Comparison of ENCODE assay signal across 18 cellular contexts in the genomic region with DNA sequence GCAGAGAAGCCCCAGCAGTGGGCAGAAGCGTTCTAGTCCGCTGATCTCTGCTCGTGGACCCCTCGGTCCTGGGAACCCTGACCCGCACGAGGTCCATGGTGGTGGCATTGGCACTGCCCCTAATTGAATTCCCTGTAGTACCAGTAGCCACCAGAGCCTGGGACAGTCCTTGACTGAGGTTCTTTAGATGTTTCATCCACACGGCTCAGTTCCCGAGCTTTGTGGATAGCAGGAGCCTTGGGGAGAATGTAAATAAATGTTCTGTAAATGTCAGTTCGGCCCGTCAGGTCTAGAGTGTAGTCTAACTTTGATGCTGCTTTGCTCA. TPM values are rescaled to one million over a fixed set of nuclear protein-coding genes. Genes with fewer than 3 reads are reported as not detected.
DNase-seq lines count a peak whose midpoint lies in the region; ATAC-seq, FAIRE-seq and TF ChIP-seq lines count a peak whose summit lies in the region.
"Had no signal": no experiment of that assay in that cellular context is flagged by ENCODE, and none has a peak within 500 bp of the region (broad histone marks: within the 10 kb centered on the region; RNA-seq: fewer than 3 reads in every experiment).

No MANE protein-coding gene starts in this region.

- H3K27me3 Mint-ChIP-seq in type B pancreatic cell = peaks cover 23% of the 10 kb centered on the region
- peaks cover 10 to 12% of the 10 kb centered on the region in 2 donors for H3K27me3 Mint-ChIP-seq in CD4-positive, alpha-beta memory T cell

- TF ChIP-seq EP300 in HepG2 (IDR thresholded peaks at IDR 0.05; ENCODE audit: low read depth in 2 of 2, low read length in 2 of 2) (no peak), HepG2 (CRISPR knock-in tag; IDR thresholded peaks at IDR 0.05; ENCODE audit: borderline replicate concordance) (no peak), K562 (IDR thresholded peaks at IDR 0.05; ENCODE audit: low read length) (no peak)

- no peak overlapping the region for H3K4me3 ChIP-seq in HepG2 (replicated peaks in 1 of 3; ENCODE audit: insufficient read depth in 1 of 3, low read depth in 2 of 3, low read length in 3 of 3)
- H3K4me3 ChIP-seq in right lobe of liver = no peak overlapping the region
- H3K4me3 ChIP-seq in K562 = no peak overlapping the region
- H3K4me3 ChIP-seq in CD4-positive, alpha-beta memory T cell (ENCODE audit: low read length in 2 of 2) = no peak overlapping the region
- H3K4me3 ChIP-seq: GM23248 had no signal

- intact Hi-C loops in HepG2 (cut with micrococcal nuclease; ENCODE audit: unreplicated experiment) = no loop called here
- intact Hi-C loops in right lobe of liver (cut with DNase I) = no loop called here
- intact Hi-C loops in K562 (cut with micrococcal nuclease) = no loop called here
- intact Hi-C loops in CD4-positive, alpha-beta memory T cell (cut with micrococcal nuclease) = no loop called here

- no peak for DNase-seq in HepG2 (ENCODE audit: low spot score)
- no peak for DNase-seq in right lobe of liver
- DNase-seq in K562 (ENCODE audit: extremely low read depth in 1 of 4, low spot score in 3 of 4) = peak in 3 of 4 experiments; percentile 38 to 42 (median 38)
- peak; percentile 16 for DNase-seq in left lobe of liver (ENCODE audit: low spot score)
- DNase-seq in type B pancreatic cell (ENCODE audit: extremely low spot score, unreplicated experiment) = peak; percentile 32
- DNase-seq in CD4-positive, alpha-beta memory T cell = no peak
- DNase-seq in hepatic stellate cell (ENCODE audit: low spot score) = no peak
- DNase-seq: Caco-2; CD8-positive, alpha-beta memory T cell; DND-41; GDM1; GM23248 had no signal

- H2AFZ ChIP-seq in HepG2 (ENCODE audit: low read length) = no peak overlapping the region
- H2AFZ ChIP-seq in K562 (ENCODE audit: low read depth, low read length) = peak overlapping the region; percentile 0; the same call in 1 of the 2 replicates
- H2AFZ ChIP-seq: GM23248 had no signal

- H3K36me3 Mint-ChIP-seq in type B pancreatic cell = no peaks in the 10 kb centered on the region
- H3K36me3 Mint-ChIP-seq in CD4-positive, alpha-beta memory T cell = no peaks in the 10 kb centered on the region

- in situ Hi-C loops in HepG2 (cut with HindIII; ENCODE audit: extremely low pct_ligation_motif_present, low pct_unique_long_range_greater_than_20kb) = loop anchor here (5.0 kb wide), 1 partner anchor 47 kb away; the partner anchor contains the start of gene GP1BB
- in situ Hi-C loops in K562 (cut with MboI) = no loop called here

- no peaks in the 10 kb centered on the region for H3K9me3 Mint-ChIP-seq in type B pancreatic cell
- no peaks in the 10 kb centered on the region for H3K9me3 Mint-ChIP-seq in CD4-positive, alpha-beta memory T cell
- H3K9me3 Mint-ChIP-seq: CD8-positive, alpha-beta memory T cell had no signal

- H3K27ac ChIP-seq in HepG2 (ENCODE audit: extremely low read length, insufficient read depth, low read length) = no peak overlapping the region
- H3K27ac ChIP-seq in right lobe of liver = no peak overlapping the region
- H3K27ac ChIP-seq in K562 (ENCODE audit: extremely low read depth, low read depth, low read length) = no peak overlapping the region
- no peak overlapping the region for H3K27ac ChIP-seq in CD4-positive, alpha-beta memory T cell (ENCODE audit: low read depth, low read length)
- H3K27ac ChIP-seq: C4-2B, GM23248 had no signal

- H3K4me3 Mint-ChIP-seq in type B pancreatic cell = no peak overlapping the region
- H3K4me3 Mint-ChIP-seq in CD4-positive, alpha-beta memory T cell = no peak overlapping the region
- H3K4me3 Mint-ChIP-seq: CD8-positive, alpha-beta memory T cell had no signal

- no peaks in the 10 kb centered on the region for H4K20me1 ChIP-seq in HepG2 (ENCODE audit: insufficient read depth, low read length)
- H4K20me1 ChIP-seq in K562 (replicated peaks; ENCODE audit: control insufficient read depth, insufficient read depth, low read length) = no peaks in the 10 kb centered on the region

- TF ChIP-seq CTCF in HepG2 (CRISPR knock-in tag; IDR thresholded peaks at IDR 0.05) (no peak), right lobe of liver (IDR thresholded peaks at IDR 0.05) (no peak), K562 (IDR thresholded peaks at IDR 0.05 in 2 of 3, conservative IDR thresholded peaks at IDR 0.05 in 1 of 3; ENCODE audit: insufficient read depth in 2 of 3, low read depth in 1 of 3, low read length in 3 of 3) (peak in 1 of 3 experiments; percentile 31; a peak in 2 of 6 replicates), type B pancreatic cell (conservative IDR thresholded peaks at IDR 0.05) (no peak)

- CTCF ChIA-PET in HepG2 (lab: Yijun Ruan, JAX; ENCODE audit: low intra/inter-chr PET ratio, low total read pairs) = no interaction called here
- CTCF ChIA-PET in K562 (lab: Yijun Ruan, JAX; ENCODE audit: low intra/inter-chr PET ratio) = interaction anchor here (1.1 kb wide), 1 partner anchor 43 kb away, joined by 3 read pairs; no protein-coding TSS in a partner anchor
- CTCF ChIA-PET in CD4-positive, alpha-beta memory T cell (lab: Charles Lee; ENCODE audit: partially characterized antibody) = no interaction called here

- H3K4me1 ChIP-seq in HepG2 (ENCODE audit: insufficient read depth, low read length) (no peaks in the 10 kb centered on the region), right lobe of liver (no peaks in the 10 kb centered on the region), K562 (replicated peaks in 1 of 2; ENCODE audit: control insufficient read depth in 2 of 2, insufficient read depth in 2 of 2, low read length in 2 of 2) (peaks cover 2 to 6% of the 10 kb centered on the region in 2 experiments; a peak in 3 of 5 replicates)
- no peaks in the 10 kb centered on the region for H3K4me1 ChIP-seq in CD4-positive, alpha-beta memory T cell (ENCODE audit: insufficient read depth, low read length)
- H3K4me1 ChIP-seq: BE2C, Caco-2 had no signal

- H3K4me1 Mint-ChIP-seq in type B pancreatic cell (ENCODE audit: unreplicated experiment) = peaks cover 8% of the 10 kb centered on the region
- H3K4me1 Mint-ChIP-seq in CD4-positive, alpha-beta memory T cell = no peaks in the 10 kb centered on the region
- H3K4me1 Mint-ChIP-seq: CD8-positive, alpha-beta memory T cell had no signal

- TF ChIP-seq POLR2A in HepG2 (IDR thresholded peaks at IDR 0.05; ENCODE audit: insufficient read depth in 1 of 2, low read depth in 2 of 2, low read length in 2 of 2) (no peak), right lobe of liver (IDR thresholded peaks at IDR 0.05) (no peak), K562 (conservative IDR thresholded peaks at IDR 0.05) (no peak)

- H3K27me3 ChIP-seq in HepG2 (ENCODE audit: control insufficient read depth in 1 of 2, insufficient read depth in 2 of 2, low read length in 2 of 2) (peaks cover 0 to 7% of the 10 kb centered on the region in 2 experiments; a peak in 4 of 5 replicates), right lobe of liver (no peaks in the 10 kb centered on the region), K562 (ENCODE audit: control insufficient read depth in 2 of 2, insufficient read depth in 2 of 2, low read length in 2 of 2) (peaks cover 33 to 49% of the 10 kb centered on the region in 2 experiments)
- H3K27me3 ChIP-seq in CD4-positive, alpha-beta memory T cell (ENCODE audit: insufficient read depth, low read length) = peaks cover 9% of the 10 kb centered on the region
- H3K27me3 ChIP-seq: BE2C had no signal

- H3K9ac ChIP-seq in HepG2 (ENCODE audit: insufficient read depth, low read depth, low read length) (no peak overlapping the region), K562 (ENCODE audit: insufficient read depth in 1 of 2, low read depth in 2 of 2, low read length in 2 of 2) (peak overlapping the region in 1 of 2 experiments; percentile 29; a peak in 1 of 4 replicates)
- H3K9ac ChIP-seq: GM23248 had no signal

- H3K9me3 ChIP-seq in HepG2 (ENCODE audit: low read length) (no peaks in the 10 kb centered on the region), right lobe of liver (no peaks in the 10 kb centered on the region), K562 (replicated peaks; ENCODE audit: control insufficient read depth, insufficient read depth, low read depth, low read length) (peaks cover 3% of the 10 kb centered on the region; the same call in 1 of the 2 replicates)
- no peaks in the 10 kb centered on the region for H3K9me3 ChIP-seq in CD4-positive, alpha-beta memory T cell (ENCODE audit: control insufficient read depth in 1 of 2, low read length in 2 of 2)
- H3K9me3 ChIP-seq: BE2C, Caco-2 had no signal

- no peak overlapping the region for H3K4me2 ChIP-seq in HepG2 (ENCODE audit: low read depth, low read length)
- H3K4me2 ChIP-seq in K562 (ENCODE audit: insufficient read depth, low read length) = no peak overlapping the region

- 6% methylated on average over 10 of the region's 10 CpGs for WGBS in HepG2 (ENCODE audit: low lambda C conversion rate)
- WGBS in right lobe of liver (ENCODE audit: insufficient coverage, low coverage, low lambda C conversion rate, missing lambda C conversion rate) = 45% methylated on average over 4 of the region's 10 CpGs
- WGBS in K562 (ENCODE audit: insufficient coverage, low coverage, missing lambda C conversion rate) = 2% methylated on average over 10 of the region's 10 CpGs

- peak; percentile 57 for ATAC-seq in HepG2
- no peak for ATAC-seq in right lobe of liver
- no peak for ATAC-seq in K562
- no peak for ATAC-seq in left lobe of liver
- no peak for ATAC-seq in HG03565 (IDR thresholded peaks at IDR 0.05; ENCODE audit: unreplicated experiment)

- H3K36me3 ChIP-seq in HepG2 (replicated peaks in 1 of 2; ENCODE audit: control insufficient read depth in 1 of 2, insufficient read depth in 2 of 2, low read length in 2 of 2) (no peaks in the 10 kb centered on the region), right lobe of liver (no peaks in the 10 kb centered on the region), K562 (ENCODE audit: control insufficient read depth, insufficient read depth, low read length) (no peaks in the 10 kb centered on the region)
- no peaks in the 10 kb centered on the region for H3K36me3 ChIP-seq in CD4-positive, alpha-beta memory T cell (ENCODE audit: insufficient read depth, low read length)
- H3K36me3 ChIP-seq: BE2C had no signal

- no peaks in the 10 kb centered on the region for H3K9me1 ChIP-seq in K562 (ENCODE audit: control insufficient read depth, insufficient read depth, low read length)

- no peak for FAIRE-seq in HepG2 (lab: Jason Lieb, UNC)
- FAIRE-seq in K562 (lab: Jason Lieb, UNC) = no peak
- FAIRE-seq: A204.1, H54, HTR-8/SVneo had no signal

- no peak overlapping the region for H3K27ac Mint-ChIP-seq in type B pancreatic cell
- H3K27ac Mint-ChIP-seq in CD4-positive, alpha-beta memory T cell = no peak overlapping the region
- H3K27ac Mint-ChIP-seq: CD8-positive, alpha-beta memory T cell had no signal

- TF ChIP-seq RAD21 in HepG2 (CRISPR knock-in tag; IDR thresholded peaks at IDR 0.05) (no peak), K562 (CRISPR knock-in tag; conservative IDR thresholded peaks at IDR 0.05 in 1 of 2, IDR thresholded peaks at IDR 0.05 in 1 of 2) (no peak)

- BruUV-seq in HepG2 (replicated peaks; lab: Mats Ljungman, UMichigan) (no TSS peak), K562 (replicated peaks; lab: Mats Ljungman, UMichigan) (no TSS peak)

- POLR2A ChIA-PET in HepG2 (lab: Yijun Ruan, JAX) = no interaction called here
- POLR2A ChIA-PET in K562 (lab: Yijun Ruan, JAX) = interaction anchor here (0.7 to 10.5 kb wide), 8 partner anchors 9 to 252 kb away, joined by 3 to 80 read pairs (median 4); no protein-coding TSS in a partner anchor
- POLR2A ChIA-PET in CD4-positive, alpha-beta memory T cell (lab: Charles Lee; ENCODE audit: partially characterized antibody) = no interaction called here

- H3K79me2 ChIP-seq in HepG2 (ENCODE audit: insufficient read depth, low read length) (no peaks in the 10 kb centered on the region), K562 (ENCODE audit: control insufficient read depth, insufficient read depth, low read length) (no peaks in the 10 kb centered on the region)

RNA-seq across cellular contexts. Expression of gene SEPTIN5, which starts 39.4 kb away (rescaled TPM):
- not detected in 2 replicates for total RNA-seq in HepG2 (2016; rRNA removed; fragmentation: Illumina TruSeq; extraction: Trizol)
- total RNA-seq in HepG2 (2016; cell fraction: cytosol; rRNA removed; fragmentation: Illumina TruSeq; extraction: Trizol; ENCODE audit: low read depth) = 0.09 and 0.20 TPM in 2 replicates
- not detected in 2 replicates for total RNA-seq in HepG2 (2016; cell fraction: insoluble cytoplasmic fraction; rRNA removed; fragmentation: Illumina TruSeq; extraction: Trizol)
- 0.06 and 0.10 TPM in 2 replicates for total RNA-seq in HepG2 (2016; cell fraction: membrane; rRNA removed; fragmentation: Illumina TruSeq; extraction: Trizol)
- not detected in 2 replicates for total RNA-seq in HepG2 (2016; cell fraction: nucleus; rRNA removed; fragmentation: Illumina TruSeq; extraction: Trizol)
- polyA plus RNA-seq in HepG2 (2011; rRNA removed) = 0.33 and 0.55 TPM in 2 replicates
- 0.04 TPM in 1 of 2 replicates, not detected in the other for polyA plus RNA-seq in HepG2 (2011; cell fraction: cytosol; rRNA removed)
- polyA plus RNA-seq in HepG2 (2011; cell fraction: nucleus; rRNA removed) = 0.57 and 0.82 TPM in 2 replicates
- polyA plus RNA-seq in HepG2 (2012) = 0.08 TPM in 1 of 2 replicates, not detected in the other
- 0.15 and 0.23 TPM in 2 replicates for polyA plus RNA-seq in HepG2 (2016; cell fraction: cytosol; fragmentation: Illumina TruSeq; extraction: Trizol; ENCODE audit: low read depth)
- polyA plus RNA-seq in HepG2 (2016; cell fraction: insoluble cytoplasmic fraction; fragmentation: Illumina TruSeq; extraction: Trizol; ENCODE audit: low read depth) = not detected in 2 replicates
- 0.23 and 0.58 TPM in 2 replicates for polyA plus RNA-seq in HepG2 (2016; cell fraction: membrane; fragmentation: Illumina TruSeq; extraction: Trizol; ENCODE audit: low read depth)
- polyA plus RNA-seq in HepG2 (2016; cell fraction: nucleus; fragmentation: Illumina TruSeq; extraction: Trizol; ENCODE audit: insufficient read depth, low read depth) = 0.28 TPM in 1 of 2 replicates, not detected in the other
- 1.0 and 1.5 TPM in 2 replicates for polyA minus RNA-seq in HepG2 (2011; rRNA and poly(A)+ RNA removed; ENCODE audit: low replicate concordance)
- polyA minus RNA-seq in HepG2 (2011; cell fraction: cytosol; rRNA and poly(A)+ RNA removed) = not detected in 2 replicates
- polyA minus RNA-seq in HepG2 (2011; cell fraction: nucleus; rRNA and poly(A)+ RNA removed) = 0.77 TPM in 1 of 2 replicates, not detected in the other
- 1 to 10 TPM; 1.3 to 3.7 (median 2.1) TPM for total RNA-seq in right lobe of liver
- 625 and 1,610 TPM in 2 replicates for total RNA-seq in K562 (2011; cell fraction: chromatin; rRNA removed; ENCODE audit: low replicate concordance)
- 538 and 650 TPM in 2 replicates for total RNA-seq in K562 (2011; cell fraction: nucleolus; rRNA removed)
- total RNA-seq in K562 (2011; cell fraction: nucleoplasm; rRNA removed) = 407 and 495 TPM in 2 replicates
- total RNA-seq in K562 (2014; rRNA removed) = 116 and 125 TPM in 2 replicates
- total RNA-seq in K562 (2014; rRNA removed; fragmentation: Illumina TruSeq; extraction: Trizol) = 92.5 and 94.6 TPM in 2 replicates
- 28.1 and 34.9 TPM in 2 replicates for total RNA-seq in K562 (2015; rRNA removed; fragmentation: Illumina TruSeq; extraction: Trizol)
- total RNA-seq in K562 (2021) = 177 and 195 TPM in 2 replicates
- 119 and 238 TPM in 2 replicates for polyA plus RNA-seq in K562 (2011; rRNA removed)
- polyA plus RNA-seq in K562 (2011; cell fraction: cytosol; rRNA removed) = 143 and 156 TPM in 2 replicates
- 671 and 957 TPM in 2 replicates for polyA plus RNA-seq in K562 (2011; cell fraction: nucleus; rRNA removed)
- polyA plus RNA-seq in K562 (2012) = 122 and 123 TPM in 2 replicates
- polyA plus RNA-seq in K562 (2014; fragmentation: Illumina TruSeq; extraction: Trizol) = 135 and 164 TPM in 2 replicates
- polyA plus RNA-seq in K562 (2014; fragmentation: Nextera tagmentation; extraction: Ambion mirVana) = 1 to 10 TPM in 1 of 2 experiments, under 1 TPM in 1; 0.03 to 1.9 TPM
- 129 and 135 TPM in 2 replicates for polyA plus RNA-seq in K562 (2014; rRNA removed)
- polyA minus RNA-seq in K562 (2011; rRNA and poly(A)+ RNA removed) = 306 and 458 TPM in 2 replicates
- polyA minus RNA-seq in K562 (2011; cell fraction: cytosol; rRNA and poly(A)+ RNA removed) = 83.2 and 205 TPM in 2 replicates
- polyA minus RNA-seq in K562 (2011; cell fraction: nucleus; rRNA and poly(A)+ RNA removed) = 284 and 666 TPM in 2 replicates
- total RNA-seq in left lobe of liver = 1.1 TPM
- 45.7 and 54.6 TPM in 2 replicates for total RNA-seq in type B pancreatic cell (ENCODE audit: low replicate concordance)
- total RNA-seq in CD4-positive, alpha-beta memory T cell = not detected
- not detected for polyA plus RNA-seq in CD4-positive, alpha-beta memory T cell
- polyA plus RNA-seq: CD8-positive, alpha-beta memory T cell had no signal

RNA-seq across cellular contexts. Expression of gene GP1BB, which starts 48.4 kb away (rescaled TPM):
- total RNA-seq in HepG2 (2016; rRNA removed; fragmentation: Illumina TruSeq; extraction: Trizol) (not detected in 2 replicates), right lobe of liver (1 to 10 TPM in 1 of 6 experiments, under 1 TPM in 4, not detected in 1; 0.15 to 1.3 (median 0.62) TPM), K562 (2014; rRNA removed) (85.2 and 90.0 TPM in 2 replicates), K562 (2014; rRNA removed; fragmentation: Illumina TruSeq; extraction: Trizol) (2.1 and 2.8 TPM in 2 replicates), K562 (2015; rRNA removed; fragmentation: Illumina TruSeq; extraction: Trizol) (1.6 and 5.2 TPM in 2 replicates), K562 (2021) (139 and 162 TPM in 2 replicates), left lobe of liver (0.75 TPM), type B pancreatic cell (ENCODE audit: low replicate concordance) (1.9 and 2.4 TPM in 2 replicates)
- not detected in 2 replicates for total RNA-seq in HepG2 (2016; cell fraction: cytosol; rRNA removed; fragmentation: Illumina TruSeq; extraction: Trizol; ENCODE audit: low read depth)
- total RNA-seq in HepG2 (2016; cell fraction: insoluble cytoplasmic fraction; rRNA removed; fragmentation: Illumina TruSeq; extraction: Trizol) = not detected in 2 replicates
- 0.10 TPM in 1 of 2 replicates, not detected in the other for total RNA-seq in HepG2 (2016; cell fraction: membrane; rRNA removed; fragmentation: Illumina TruSeq; extraction: Trizol)
- not detected in 2 replicates for total RNA-seq in HepG2 (2016; cell fraction: nucleus; rRNA removed; fragmentation: Illumina TruSeq; extraction: Trizol)
- polyA plus RNA-seq in HepG2 (2011; rRNA removed) (0.07 TPM in 1 of 2 replicates, not detected in the other), K562 (2011; rRNA removed) (9.2 and 33.6 TPM in 2 replicates), K562 (2014; fragmentation: Illumina TruSeq; extraction: Trizol) (1.6 and 15.2 TPM in 2 replicates), K562 (2014; fragmentation: Nextera tagmentation; extraction: Ambion mirVana) (1 to 10 TPM in 1 of 2 experiments, under 1 TPM in 1; 0.69 to 1.1 TPM), K562 (2014; rRNA removed) (110 and 150 TPM in 2 replicates)
- polyA plus RNA-seq in HepG2 (2011; cell fraction: cytosol; rRNA removed) = 0.16 TPM in 1 of 2 replicates, not detected in the other
- polyA plus RNA-seq in HepG2 (2011; cell fraction: nucleus; rRNA removed) = 0.47 TPM in 1 of 2 replicates, not detected in the other
- polyA plus RNA-seq in HepG2 (2012) = not detected in 2 replicates
- not detected in 2 replicates for polyA plus RNA-seq in HepG2 (2016; cell fraction: cytosol; fragmentation: Illumina TruSeq; extraction: Trizol; ENCODE audit: low read depth)
- not detected in 2 replicates for polyA plus RNA-seq in HepG2 (2016; cell fraction: insoluble cytoplasmic fraction; fragmentation: Illumina TruSeq; extraction: Trizol; ENCODE audit: low read depth)
- polyA plus RNA-seq in HepG2 (2016; cell fraction: membrane; fragmentation: Illumina TruSeq; extraction: Trizol; ENCODE audit: low read depth) = not detected in 2 replicates
- not detected in 2 replicates for polyA plus RNA-seq in HepG2 (2016; cell fraction: nucleus; fragmentation: Illumina TruSeq; extraction: Trizol; ENCODE audit: insufficient read depth, low read depth)
- polyA minus RNA-seq in HepG2 (2011; rRNA and poly(A)+ RNA removed; ENCODE audit: low replicate concordance) = 0.32 TPM in 1 of 2 replicates, not detected in the other
- not detected in 2 replicates for polyA minus RNA-seq in HepG2 (2011; cell fraction: cytosol; rRNA and poly(A)+ RNA removed)
- not detected in 2 replicates for polyA minus RNA-seq in HepG2 (2011; cell fraction: nucleus; rRNA and poly(A)+ RNA removed)
- 12.5 and 89.3 TPM in 2 replicates for total RNA-seq in K562 (2011; cell fraction: chromatin; rRNA removed; ENCODE audit: low replicate concordance)
- 145 and 149 TPM in 2 replicates for total RNA-seq in K562 (2011; cell fraction: nucleolus; rRNA removed)
- total RNA-seq in K562 (2011; cell fraction: nucleoplasm; rRNA removed) = 44.7 and 52.3 TPM in 2 replicates
- polyA plus RNA-seq in K562 (2011; cell fraction: cytosol; rRNA removed) = 60.0 and 286 TPM in 2 replicates
- 103 and 165 TPM in 2 replicates for polyA plus RNA-seq in K562 (2011; cell fraction: nucleus; rRNA removed)
- polyA plus RNA-seq in K562 (2012) = 49.9 and 97.0 TPM in 2 replicates
- polyA minus RNA-seq in K562 (2011; rRNA and poly(A)+ RNA removed) = 2.4 and 2.8 TPM in 2 replicates
- 43.2 and 113 TPM in 2 replicates for polyA minus RNA-seq in K562 (2011; cell fraction: cytosol; rRNA and poly(A)+ RNA removed)
- 19.4 and 37.3 TPM in 2 replicates for polyA minus RNA-seq in K562 (2011; cell fraction: nucleus; rRNA and poly(A)+ RNA removed)
- total RNA-seq in CD4-positive, alpha-beta memory T cell = not detected
- not detected for polyA plus RNA-seq in CD4-positive, alpha-beta memory T cell
- total RNA-seq: CD8-positive, alpha-beta memory T cell had no signal
- polyA plus RNA-seq: CD8-positive, alpha-beta memory T cell had no signal

Comparison
In these comparisons a context has a peak if more than half of its experiments do, and no peak if none do; other contexts are left out.
1. DNase-seq: peak in K562 (3 of 4), left lobe of liver (single experiment) and type B pancreatic cell (single experiment); none in HepG2 (single experiment), right lobe of liver (0 of 3), CD4-positive, alpha-beta memory T cell (0 of 5) and hepatic stellate cell (single experiment).
2. Of the 241 proteins assayed by ChIP-seq in both HepG2 and K562: peak only in HepG2: none; only in K562: BHLHE40, CBX2, EZH2 and ZBTB1; in both: none; in neither: 236; mixed calls (peak in some experiments, not most) for 1.